Comparison of ENCODE assay signal across 8 cellular contexts in genomic region chr6:113860165-113860955, GRCh38. TPM values are rescaled to one million over a fixed set of nuclear protein-coding genes. Genes with fewer than 3 reads are reported as not detected.
DNase-seq lines count a peak whose midpoint lies in the region; ATAC-seq, FAIRE-seq and TF ChIP-seq lines count a peak whose summit lies in the region.

No MANE protein-coding gene starts in this region.

- peak overlapping the region; percentile 100 for H3K27ac ChIP-seq in astrocyte (ENCODE audit: low read depth, low read length)

- DNase-seq in activated CD4-positive, alpha-beta memory T cell treated with anti-CD3 and anti-CD28 coated beads, Interleukin-2, amount 10 ng/mL, durations not matched to agents 7 days and 5 days = no peak
- no peak for DNase-seq in activated CD4-positive, alpha-beta memory T cell treated with anti-CD3 and anti-CD28 coated beads for 36 hours
- DNase-seq in astrocyte (ENCODE audit: low read depth) (peak; percentile 31), immature natural killer cell (no peak), NCI-H2107 treated with DMSO at 0.1 percent for 48 hours (lab: John Stamatoyannopoulos, UW; ENCODE audit: unreplicated experiment) (no peak), HTR-8/SVneo (ENCODE audit: insufficient read length, low spot score) (no peak)

- H3K4me1 ChIP-seq in astrocyte (ENCODE audit: insufficient read depth, low read length) = peaks cover 21% of the 10 kb centered on the region

- H3K79me2 ChIP-seq in astrocyte (ENCODE audit: insufficient read depth, low read length) = peaks cover 81% of the 10 kb centered on the region

- H3K36me3 Mint-ChIP-seq in activated CD4-positive, alpha-beta memory T cell treated with anti-CD3 and anti-CD28 coated beads, Interleukin-2, amount 10 ng/mL, durations not matched to agents 7 days and 5 days (ENCODE audit: low read depth) = no peaks in the 10 kb centered on the region
- H3K36me3 Mint-ChIP-seq in activated CD4-positive, alpha-beta memory T cell treated with anti-CD3 and anti-CD28 coated beads for 36 hours = no peaks in the 10 kb centered on the region
- H3K36me3 Mint-ChIP-seq in astrocyte (ENCODE audit: low read depth, unreplicated experiment) = peaks cover 11% of the 10 kb centered on the region
- peaks cover 0 to 5% (median 0%) of the 10 kb centered on the region in 3 donors for H3K36me3 Mint-ChIP-seq in immature natural killer cell
- peaks cover 26% of the 10 kb centered on the region for H3K36me3 Mint-ChIP-seq in stimulated activated memory B cell treated with anti-CD40 and anti-IgM and Interleukin-4, amounts not matched to agents 10 μg/mL and 1 μg/mL and 100 μg/mL, for 72 hours

- peak overlapping the region; percentile 100 for H3K9ac ChIP-seq in astrocyte (ENCODE audit: low read length)

- peak overlapping the region; percentile 100 for H3K4me3 ChIP-seq in astrocyte (ENCODE audit: insufficient read depth, low read depth, low read length)

- ATAC-seq in stimulated activated memory B cell treated with anti-CD40 and anti-IgM and Interleukin-4, amounts not matched to agents 10 μg/mL and 1 μg/mL and 100 μg/mL, for 72 hours = no peak
- ATAC-seq in HG02885 (IDR thresholded peaks at IDR 0.05; ENCODE audit: poor library complexity, unreplicated experiment) = no peak

- peak overlapping the region; percentile 93 for H3K4me2 ChIP-seq in astrocyte (ENCODE audit: low read length)

- H2AFZ ChIP-seq in astrocyte (ENCODE audit: low read depth, low read length) = no peak overlapping the region

- FAIRE-seq in astrocyte (lab: Jason Lieb, UNC) = no peak
- FAIRE-seq in HTR-8/SVneo (lab: Jason Lieb, UNC) = no peak

- no peaks in the 10 kb centered on the region for H3K27me3 ChIP-seq in astrocyte (ENCODE audit: insufficient read depth, low read length)

- TF ChIP-seq CTCF in astrocyte (IDR thresholded peaks at IDR 0.05; ENCODE audit: insufficient read depth, low read depth, low read length) = no peak

- H3K4me3 Mint-ChIP-seq in activated CD4-positive, alpha-beta memory T cell treated with anti-CD3 and anti-CD28 coated beads, Interleukin-2, amount 10 ng/mL, durations not matched to agents 7 days and 5 days = peak overlapping the region; percentile 26
- H3K4me3 Mint-ChIP-seq in activated CD4-positive, alpha-beta memory T cell treated with anti-CD3 and anti-CD28 coated beads for 36 hours = no peak overlapping the region
- H3K4me3 Mint-ChIP-seq in astrocyte (ENCODE audit: unreplicated experiment) = peak overlapping the region; percentile 93
- peak overlapping the region; percentile 25 to 80 (median 55) for H3K4me3 Mint-ChIP-seq in immature natural killer cell
- peak overlapping the region; percentile 71 for H3K4me3 Mint-ChIP-seq in stimulated activated memory B cell treated with anti-CD40 and anti-IgM and Interleukin-4, amounts not matched to agents 10 μg/mL and 1 μg/mL and 100 μg/mL, for 72 hours

- H3K27ac Mint-ChIP-seq in activated CD4-positive, alpha-beta memory T cell treated with anti-CD3 and anti-CD28 coated beads, Interleukin-2, amount 10 ng/mL, durations not matched to agents 7 days and 5 days = no peak overlapping the region
- no peak overlapping the region for H3K27ac Mint-ChIP-seq in activated CD4-positive, alpha-beta memory T cell treated with anti-CD3 and anti-CD28 coated beads for 36 hours
- H3K27ac Mint-ChIP-seq in astrocyte (ENCODE audit: unreplicated experiment) (peak overlapping the region; percentile 89), immature natural killer cell (no peak overlapping the region)
- H3K27ac Mint-ChIP-seq in stimulated activated memory B cell treated with anti-CD40 and anti-IgM and Interleukin-4, amounts not matched to agents 10 μg/mL and 1 μg/mL and 100 μg/mL, for 72 hours = peak overlapping the region; percentile 61

- peaks cover 14% of the 10 kb centered on the region for H3K27me3 Mint-ChIP-seq in activated CD4-positive, alpha-beta memory T cell treated with anti-CD3 and anti-CD28 coated beads, Interleukin-2, amount 10 ng/mL, durations not matched to agents 7 days and 5 days
- peaks cover 30% of the 10 kb centered on the region for H3K27me3 Mint-ChIP-seq in activated CD4-positive, alpha-beta memory T cell treated with anti-CD3 and anti-CD28 coated beads for 36 hours
- no peaks in the 10 kb centered on the region for H3K27me3 Mint-ChIP-seq in astrocyte (ENCODE audit: low read depth, unreplicated experiment)
- H3K27me3 Mint-ChIP-seq in immature natural killer cell (ENCODE audit: low read depth in 3 of 3) = peaks cover 9 to 26% (median 14%) of the 10 kb centered on the region in 3 donors
- no peaks in the 10 kb centered on the region for H3K27me3 Mint-ChIP-seq in stimulated activated memory B cell treated with anti-CD40 and anti-IgM and Interleukin-4, amounts not matched to agents 10 μg/mL and 1 μg/mL and 100 μg/mL, for 72 hours

- CTCF ChIA-PET in activated CD4-positive, alpha-beta memory T cell treated with anti-CD3 and anti-CD28 coated beads, Interleukin-2, amount 10 ng/mL, durations not matched to agents 7 days and 5 days (lab: Charles Lee) = interaction anchor here (0.7 to 3.2 kb wide), 2 partner anchors 379 to 554 kb away, joined by 3 to 23 read pairs; no protein-coding TSS in a partner anchor
- CTCF ChIA-PET in activated CD4-positive, alpha-beta memory T cell treated with anti-CD3 and anti-CD28 coated beads for 36 hours (lab: Charles Lee) = interaction anchor here (0.6 to 3.4 kb wide), 3 partner anchors 17 to 552 kb away, joined by 3 to 38 read pairs (median 3); no protein-coding TSS in a partner anchor

- peaks cover 18% of the 10 kb centered on the region for H3K4me1 Mint-ChIP-seq in activated CD4-positive, alpha-beta memory T cell treated with anti-CD3 and anti-CD28 coated beads, Interleukin-2, amount 10 ng/mL, durations not matched to agents 7 days and 5 days
- H3K4me1 Mint-ChIP-seq in activated CD4-positive, alpha-beta memory T cell treated with anti-CD3 and anti-CD28 coated beads for 36 hours (ENCODE audit: low read depth) = peaks cover 16% of the 10 kb centered on the region
- H3K4me1 Mint-ChIP-seq in astrocyte (ENCODE audit: low read depth, unreplicated experiment) (peaks cover 19% of the 10 kb centered on the region), immature natural killer cell (peaks cover 6 to 7% of the 10 kb centered on the region in 2 donors)
- peaks cover 19% of the 10 kb centered on the region for H3K4me1 Mint-ChIP-seq in stimulated activated memory B cell treated with anti-CD40 and anti-IgM and Interleukin-4, amounts not matched to agents 10 μg/mL and 1 μg/mL and 100 μg/mL, for 72 hours

- POLR2A ChIA-PET in activated CD4-positive, alpha-beta memory T cell treated with anti-CD3 and anti-CD28 coated beads, Interleukin-2, amount 10 ng/mL, durations not matched to agents 7 days and 5 days (lab: Charles Lee) = no interaction called here
- POLR2A ChIA-PET in activated CD4-positive, alpha-beta memory T cell treated with anti-CD3 and anti-CD28 coated beads for 36 hours (lab: Charles Lee) = no interaction called here

- no peaks in the 10 kb centered on the region for H3K9me3 Mint-ChIP-seq in activated CD4-positive, alpha-beta memory T cell treated with anti-CD3 and anti-CD28 coated beads, Interleukin-2, amount 10 ng/mL, durations not matched to agents 7 days and 5 days
- H3K9me3 Mint-ChIP-seq in activated CD4-positive, alpha-beta memory T cell treated with anti-CD3 and anti-CD28 coated beads for 36 hours = no peaks in the 10 kb centered on the region
- H3K9me3 Mint-ChIP-seq in astrocyte (ENCODE audit: unreplicated experiment) (no peaks in the 10 kb centered on the region), immature natural killer cell (peaks cover 0 to 12% (median 4%) of the 10 kb centered on the region in 6 donors)
- no peaks in the 10 kb centered on the region for H3K9me3 Mint-ChIP-seq in stimulated activated memory B cell treated with anti-CD40 and anti-IgM and Interleukin-4, amounts not matched to agents 10 μg/mL and 1 μg/mL and 100 μg/mL, for 72 hours

- peaks cover 11% of the 10 kb centered on the region for H3K36me3 ChIP-seq in astrocyte (ENCODE audit: insufficient read depth, low read length)

- no peaks in the 10 kb centered on the region for H3K9me3 ChIP-seq in astrocyte (ENCODE audit: insufficient read depth, low read depth, low read length)

- H4K20me1 ChIP-seq in astrocyte (ENCODE audit: insufficient read depth, low read length) = peaks cover 42% of the 10 kb centered on the region

- intact Hi-C loops in activated CD4-positive, alpha-beta memory T cell treated with anti-CD3 and anti-CD28 coated beads for 36 hours (cut with micrococcal nuclease) = no loop called here

RNA-seq across cellular contexts. Expression of gene MARCKS, which starts 3.2 kb away (rescaled TPM):
- under 1 TPM in 1 of 2 experiments, not detected in 1; 0.05 TPM for total RNA-seq in activated CD4-positive, alpha-beta memory T cell treated with anti-CD3 and anti-CD28 coated beads, Interleukin-2, amount 10 ng/mL, durations not matched to agents 7 days and 5 days
- under 1 TPM; 0.07 to 0.15 TPM for total RNA-seq in activated CD4-positive, alpha-beta memory T cell treated with anti-CD3 and anti-CD28 coated beads for 36 hours
- total RNA-seq in astrocyte = 240 and 261 TPM in 2 replicates
- under 1 TPM in 2 of 3 donors, not detected in 1; 0.04 to 0.12 TPM for polyA plus RNA-seq in immature natural killer cell

Comparison
In these comparisons a context has a peak if more than half of its experiments do, and no peak if none do; other contexts are left out.
1. H3K27ac Mint-ChIP-seq: peak in astrocyte (single experiment) and stimulated activated memory B cell treated with anti-CD40 and anti-IgM and Interleukin-4, amounts not matched to agents 10 μg/mL and 1 μg/mL and 100 μg/mL, for 72 hours (single experiment); none in activated CD4-positive, alpha-beta memory T cell treated with anti-CD3 and anti-CD28 coated beads, Interleukin-2, amount 10 ng/mL, durations not matched to agents 7 days and 5 days (single experiment), activated CD4-positive, alpha-beta memory T cell treated with anti-CD3 and anti-CD28 coated beads for 36 hours (single experiment) and immature natural killer cell (0 of 6).
2. RNA of gene MARCKS, which starts 3.2 kb away (total RNA-seq): 240 to 261 TPM in astrocyte; 0.07 to 0.15 TPM in activated CD4-positive, alpha-beta memory T cell treated with anti-CD3 and anti-CD28 coated beads for 36 hours and 0.05 TPM in activated CD4-positive, alpha-beta memory T cell treated with anti-CD3 and anti-CD28 coated beads, Interleukin-2, amount 10 ng/mL, durations not matched to agents 7 days and 5 days; every median in the first group is over 100 times any median in the second.